22 cellular contexts compared by ENCODE assay signal in genomic region chr6:147570681-147571080, GRCh38.
DNase-seq lines count a peak whose midpoint lies in the region; ATAC-seq lines count a peak whose summit lies in the region.
"Had no signal": no experiment of that assay in that cellular context is flagged by ENCODE, and none has a peak within 500 bp of the region (broad histone marks: within the 10 kb centered on the region; RNA-seq: fewer than 3 reads in every experiment).

No MANE protein-coding gene starts in this region.

- H3K9me3 Mint-ChIP-seq in activated CD4-positive, alpha-beta memory T cell treated with anti-CD3 and anti-CD28 coated beads for 36 hours: no peaks in the 10 kb centered on the region
- H3K9me3 Mint-ChIP-seq: CD4-positive, CD25-positive, alpha-beta regulatory T cell; CD8-positive, alpha-beta memory T cell had no signal

- no peak overlapping the region for H3K27ac Mint-ChIP-seq in activated CD4-positive, alpha-beta memory T cell treated with anti-CD3 and anti-CD28 coated beads for 36 hours
- H3K27ac Mint-ChIP-seq: CD14-positive monocyte; CD4-positive, alpha-beta memory T cell; CD4-positive, CD25-positive, alpha-beta regulatory T cell; CD8-positive, alpha-beta memory T cell had no signal

- POLR2A ChIA-PET in activated CD4-positive, alpha-beta memory T cell treated with anti-CD3 and anti-CD28 coated beads for 36 hours (lab: Charles Lee): no interaction called here

- peak; percentile 83 for ATAC-seq in Right ventricle myocardium superior (ENCODE audit: poor library complexity)
- peak; percentile 79 for ATAC-seq in left ventricle myocardium superior
- no peak for ATAC-seq in left cardiac atrium
- ATAC-seq: GM12878 had no signal

- CTCF ChIA-PET in activated CD4-positive, alpha-beta memory T cell treated with anti-CD3 and anti-CD28 coated beads for 36 hours (lab: Charles Lee): no interaction called here

- no peak for DNase-seq in Right ventricle myocardium superior
- DNase-seq in cardiac septum (ENCODE audit: low spot score): no peak
- no peak for DNase-seq in left ventricle myocardium superior
- DNase-seq in left cardiac atrium: no peak
- no peak for DNase-seq in activated CD4-positive, alpha-beta memory T cell treated with anti-CD3 and anti-CD28 coated beads for 36 hours
- DNase-seq: 8988T; ACHN; BE2C; C1 segment of cervical spinal cord; CD4-positive, alpha-beta memory T cell; CD4-positive, CD25-positive, alpha-beta regulatory T cell; CD8-positive, alpha-beta memory T cell; COR-L47; DMS 273 treated with DMSO at 0.1 percent for 48 hours; DMS153; DMS53; DMS79; DND-41; EL; GDM1 had no signal

- no peaks in the 10 kb centered on the region for H3K36me3 Mint-ChIP-seq in activated CD4-positive, alpha-beta memory T cell treated with anti-CD3 and anti-CD28 coated beads for 36 hours
- H3K36me3 Mint-ChIP-seq: CD14-positive monocyte; CD4-positive, alpha-beta memory T cell; CD4-positive, CD25-positive, alpha-beta regulatory T cell; CD8-positive, alpha-beta memory T cell had no signal

- H3K27me3 Mint-ChIP-seq in activated CD4-positive, alpha-beta memory T cell treated with anti-CD3 and anti-CD28 coated beads for 36 hours: no peaks in the 10 kb centered on the region
- H3K27me3 Mint-ChIP-seq: CD4-positive, alpha-beta memory T cell; CD4-positive, CD25-positive, alpha-beta regulatory T cell; CD8-positive, alpha-beta memory T cell had no signal

- no peaks in the 10 kb centered on the region for H3K4me1 Mint-ChIP-seq in activated CD4-positive, alpha-beta memory T cell treated with anti-CD3 and anti-CD28 coated beads for 36 hours (ENCODE audit: low read depth)
- H3K4me1 Mint-ChIP-seq: CD4-positive, alpha-beta memory T cell; CD4-positive, CD25-positive, alpha-beta regulatory T cell; CD8-positive, alpha-beta memory T cell had no signal

- H3K4me3 Mint-ChIP-seq in activated CD4-positive, alpha-beta memory T cell treated with anti-CD3 and anti-CD28 coated beads for 36 hours: no peak overlapping the region
- H3K4me3 Mint-ChIP-seq: CD14-positive monocyte; CD4-positive, alpha-beta memory T cell; CD4-positive, CD25-positive, alpha-beta regulatory T cell; CD8-positive, alpha-beta memory T cell had no signal

- intact Hi-C loops in Right ventricle myocardium superior (cut with DNase I): no loop called here
- intact Hi-C loops in cardiac septum (cut with DNase I): no loop called here
- intact Hi-C loops in left ventricle myocardium superior (cut with micrococcal nuclease): no loop called here
- intact Hi-C loops in left cardiac atrium (cut with DNase I): no loop called here
- intact Hi-C loops in activated CD4-positive, alpha-beta memory T cell treated with anti-CD3 and anti-CD28 coated beads for 36 hours (cut with micrococcal nuclease): no loop called here

Comparison
In these comparisons a context has a peak if more than half of its experiments do, and no peak if none do; other contexts are left out.
1. ATAC-seq: peak in Right ventricle myocardium superior (single experiment) and left ventricle myocardium superior (single experiment); none in left cardiac atrium (0 of 2).